In the genomic region with DNA sequence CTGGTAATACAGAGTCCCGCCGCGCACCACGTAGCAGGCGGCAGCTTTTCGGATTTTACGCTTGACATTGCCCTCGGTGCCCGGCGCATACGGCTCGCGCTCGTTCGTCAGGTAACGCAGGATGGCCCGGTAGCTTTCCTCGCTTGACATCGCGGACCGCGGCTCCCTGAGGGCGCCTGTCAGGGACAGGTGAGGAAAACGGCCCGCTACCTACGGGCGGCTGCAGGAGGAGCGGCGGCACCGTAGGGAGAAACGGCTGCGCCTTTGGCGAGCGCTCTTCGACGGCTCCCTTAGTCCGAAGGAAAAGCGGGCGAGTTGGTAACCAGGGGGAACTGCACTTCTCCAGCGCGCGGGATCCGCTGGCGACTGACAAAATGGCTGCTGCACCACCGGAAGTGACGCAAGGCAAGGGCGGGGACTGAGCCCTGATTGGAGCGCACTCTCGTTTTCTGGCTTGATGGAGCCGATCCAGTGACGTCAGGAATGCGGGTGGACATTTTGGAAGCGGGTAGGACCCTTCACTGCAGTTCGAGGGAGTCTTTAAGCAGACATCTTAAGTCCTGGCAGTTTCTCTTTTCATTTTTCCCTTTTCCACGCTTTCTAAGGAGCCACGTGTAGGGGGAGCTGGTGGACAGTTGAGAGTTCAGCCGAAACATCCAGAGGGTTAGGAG, we compare ENCODE assay signal across 8 cellular contexts. TPM values are rescaled to one million over a fixed set of nuclear protein-coding genes. Genes with fewer than 3 reads are reported as not detected.
DNase-seq lines count a peak whose midpoint lies in the region; ATAC-seq and TF ChIP-seq lines count a peak whose summit lies in the region.

A gene with protein sequence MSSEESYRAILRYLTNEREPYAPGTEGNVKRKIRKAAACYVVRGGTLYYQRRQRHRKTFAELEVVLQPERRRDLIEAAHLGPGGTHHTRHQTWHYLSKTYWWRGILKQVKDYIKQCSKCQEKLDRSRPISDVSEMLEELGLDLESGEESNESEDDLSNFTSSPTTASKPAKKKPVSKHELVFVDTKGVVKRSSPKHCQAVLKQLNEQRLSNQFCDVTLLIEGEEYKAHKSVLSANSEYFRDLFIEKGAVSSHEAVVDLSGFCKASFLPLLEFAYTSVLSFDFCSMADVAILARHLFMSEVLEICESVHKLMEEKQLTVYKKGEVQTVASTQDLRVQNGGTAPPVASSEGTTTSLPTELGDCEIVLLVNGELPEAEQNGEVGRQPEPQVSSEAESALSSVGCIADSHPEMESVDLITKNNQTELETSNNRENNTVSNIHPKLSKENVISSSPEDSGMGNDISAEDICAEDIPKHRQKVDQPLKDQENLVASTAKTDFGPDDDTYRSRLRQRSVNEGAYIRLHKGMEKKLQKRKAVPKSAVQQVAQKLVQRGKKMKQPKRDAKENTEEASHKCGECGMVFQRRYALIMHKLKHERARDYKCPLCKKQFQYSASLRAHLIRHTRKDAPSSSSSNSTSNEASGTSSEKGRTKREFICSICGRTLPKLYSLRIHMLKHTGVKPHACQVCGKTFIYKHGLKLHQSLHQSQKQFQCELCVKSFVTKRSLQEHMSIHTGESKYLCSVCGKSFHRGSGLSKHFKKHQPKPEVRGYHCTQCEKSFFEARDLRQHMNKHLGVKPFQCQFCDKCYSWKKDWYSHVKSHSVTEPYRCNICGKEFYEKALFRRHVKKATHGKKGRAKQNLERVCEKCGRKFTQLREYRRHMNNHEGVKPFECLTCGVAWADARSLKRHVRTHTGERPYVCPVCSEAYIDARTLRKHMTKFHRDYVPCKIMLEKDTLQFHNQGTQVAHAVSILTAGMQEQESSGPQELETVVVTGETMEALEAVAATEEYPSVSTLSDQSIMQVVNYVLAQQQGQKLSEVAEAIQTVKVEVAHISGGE (minus strand): TSS at position 368 of the 671 bp plus-strand sequence. CDS start 218 bp downstream, at position 150.

- H3K27ac ChIP-seq in ACC112 (ENCODE audit: low read depth, low read length), result peak within 1 kb of the TSS; percentile 77
- peak within 1 kb of the TSS; percentile 98 for H3K27ac ChIP-seq in lower lobe of right lung

- ATAC-seq in HG03457 (IDR thresholded peaks at IDR 0.05; ENCODE audit: unreplicated experiment) (peak; percentile 61), lower lobe of right lung (peak; percentile 94)

- peak within 1 kb of the TSS; percentile 98 for H2AFZ ChIP-seq in ACC112 (ENCODE audit: low read length, unreplicated experiment)

- intact Hi-C loops in lower lobe of right lung (cut with DNase I), result no loop called here

- peak; percentile 52 for TF ChIP-seq CTCF in lower lobe of right lung (IDR thresholded peaks at IDR 0.05)

- H3K4me3 ChIP-seq in ACC112 (ENCODE audit: low read depth, low read length), result peak within 1 kb of the TSS; percentile 95
- peak within 1 kb of the TSS; percentile 98 for H3K4me3 ChIP-seq in lower lobe of right lung

- peaks cover 15% of the 10 kb centered on the region; the same call in 1 of the 2 replicates for H3K36me3 ChIP-seq in ACC112 (ENCODE audit: insufficient read depth, low read length)
- H3K36me3 ChIP-seq in lower lobe of right lung, result peaks cover 34% of the 10 kb centered on the region

- DNase-seq in activated CD4-positive, alpha-beta T cell treated with anti-CD3 and anti-CD28 coated beads for 24 hours (ENCODE audit: low read depth in 2 of 2), result peak; percentile 99 to 100
- DNase-seq in dermis microvascular lymphatic vessel endothelial cell (ENCODE audit: low read depth in 2 of 2), result peak; percentile 100
- DNase-seq in lower lobe of right lung, result peak; percentile 99
- peak; percentile 100 for DNase-seq in stimulated activated CD8-positive, alpha-beta memory T cell treated with anti-CD3 and anti-CD28 coated beads, Interleukin-12 subunit alpha, Interleukin-12 subunit beta, amount 100 ng/mL, for 1 hour (ENCODE audit: low read depth)
- DNase-seq in NCI-H524 treated with DMSO at 0.1 percent for 48 hours (lab: John Stamatoyannopoulos, UW), result no peak

- no peaks in the 10 kb centered on the region for H3K27me3 ChIP-seq in ACC112 (ENCODE audit: insufficient read depth, low read length)
- no peaks in the 10 kb centered on the region for H3K27me3 ChIP-seq in lower lobe of right lung (ENCODE audit: low read depth)

- H3K9me3 ChIP-seq in lower lobe of right lung, result no peaks in the 10 kb centered on the region

- H3K79me2 ChIP-seq in ACC112 (ENCODE audit: control insufficient read depth, insufficient read depth, low read length, unreplicated experiment), result peaks cover 47% of the 10 kb centered on the region

- H3K4me1 ChIP-seq in ACC112 (ENCODE audit: control insufficient read depth, insufficient read depth, low read length, unreplicated experiment) (peaks cover 9% of the 10 kb centered on the region), lower lobe of right lung (peaks cover 44% of the 10 kb centered on the region)

- peak; percentile 71 for TF ChIP-seq POLR2A in GM19193 (IDR thresholded peaks at IDR 0.05; ENCODE audit: extremely low read depth, insufficient read depth, insufficient read length)

RNA-seq across cellular contexts. Expression of the gene that starts here (rescaled TPM):
- 15.9 and 17.3 TPM in 2 replicates for total RNA-seq in dermis microvascular lymphatic vessel endothelial cell
- 23.5 TPM for total RNA-seq in lower lobe of right lung
